In genomic region chr15:62711691-62712454, GRCh38 we compare ENCODE assay signal across 17 cellular contexts.
DNase-seq lines count a peak whose midpoint lies in the region; ATAC-seq, FAIRE-seq and TF ChIP-seq lines count a peak whose summit lies in the region.
"Had no signal": no experiment of that assay in that cellular context is flagged by ENCODE, and none has a peak within 500 bp of the region (broad histone marks: within the 10 kb centered on the region; RNA-seq: fewer than 3 reads in every experiment).

No MANE protein-coding gene starts in this region.

- RAD21 ChIA-PET in GM12878 (lab: Charles Lee; ENCODE audit: unreplicated experiment), result no interaction called here

- ATAC-seq in GM12878, result no peak

- POLR2A ChIA-PET in GM12878 (lab: Charles Lee), result no interaction called here

- in situ Hi-C loops in GM12878 (cut with MboI), result no loop called here

- DNase-seq in activated CD4-positive, alpha-beta T cell treated with anti-CD3 and anti-CD28 coated beads for 48 hours, result peak; percentile 44
- no peak for DNase-seq in activated CD4-positive, alpha-beta T cell treated with anti-CD3 and anti-CD28 coated beads, Interleukin-2, amount 50 U/mL, for 4 hours
- DNase-seq in NCI-H226, result peak; percentile 9
- DNase-seq in GM12878 (ENCODE audit: low read depth, low spot score), result peak; percentile 1
- DNase-seq in stimulated activated CD4-positive, alpha-beta T cell treated with anti-CD3 and anti-CD28 coated beads, Interleukin-2, amount 100 ng/mL, for 4 hours (ENCODE audit: low read depth), result peak; percentile 1
- no peak for DNase-seq in GM12891 (ENCODE audit: insufficient read length, low spot score)
- DNase-seq in stomach, result no peak
- no peak for DNase-seq in effector CD8-positive, alpha-beta T cell (lab: John Stamatoyannopoulos, UW)
- DNase-seq: activated B cell treated with CpG ODN at 0.5 μM for 24 hours; activated naive CD4-positive, alpha-beta T cell; KG1; NCI-H1436; PC-9; SW 1271 had no signal

- TF ChIP-seq EP300 in GM12878 (IDR thresholded peaks at IDR 0.05; ENCODE audit: borderline replicate concordance in 1 of 2, control insufficient read depth in 1 of 2, low read depth in 2 of 2, low read length in 2 of 2) (no peak), stomach (IDR thresholded peaks at IDR 0.05) (no peak)

- H3K4me1 ChIP-seq in GM12878 (ENCODE audit: control insufficient read depth, insufficient read depth, low read length) (no peaks in the 10 kb centered on the region), stomach (no peaks in the 10 kb centered on the region)
- H3K4me1 ChIP-seq: right atrium auricular region had no signal

- H2AFZ ChIP-seq in GM12878 (ENCODE audit: control insufficient read depth, low read depth, low read length), result no peak overlapping the region
- H2AFZ ChIP-seq: PC-9 had no signal

- H4K20me1 ChIP-seq in GM12878 (ENCODE audit: control insufficient read depth, insufficient read depth), result no peaks in the 10 kb centered on the region

- CTCF ChIA-PET in GM12878 (lab: Yijun Ruan, JAX), result no interaction called here

- H3K36me3 ChIP-seq in GM12878 (ENCODE audit: control insufficient read depth in 2 of 2, insufficient read depth in 2 of 2, low read length in 1 of 2) (no peaks in the 10 kb centered on the region), stomach (peaks cover 9 to 81% (median 77%) of the 10 kb centered on the region in 4 donors)

- H3K27me3 ChIP-seq in GM12878 (replicated peaks in 1 of 2; ENCODE audit: control insufficient read depth in 2 of 2, insufficient read depth in 2 of 2, low read length in 1 of 2), result no peaks in the 10 kb centered on the region; a peak in 1 of 4 replicates
- no peaks in the 10 kb centered on the region for H3K27me3 ChIP-seq in stomach
- H3K27me3 ChIP-seq: right atrium auricular region had no signal

- TF ChIP-seq RAD21 in GM12878 (IDR thresholded peaks at IDR 0.05; ENCODE audit: insufficient read depth, low read depth, low read length), result no peak

- H3K27ac ChIP-seq in GM12878 (ENCODE audit: control insufficient read depth, insufficient read depth), result no peak overlapping the region
- H3K27ac ChIP-seq in stomach, result no peak overlapping the region
- H3K27ac ChIP-seq: PC-9, right atrium auricular region had no signal

- FAIRE-seq in GM12878 (lab: Jason Lieb, UNC), result no peak
- FAIRE-seq in GM12891 (lab: Jason Lieb, UNC), result no peak
- FAIRE-seq: colon, H1 had no signal

- H3K9ac ChIP-seq in GM12878 (ENCODE audit: control insufficient read depth, insufficient read depth, low read length), result no peak overlapping the region

- H3K9me3 ChIP-seq in GM12878 (replicated peaks; ENCODE audit: control insufficient read depth, insufficient read depth, low read length) (no peaks in the 10 kb centered on the region), stomach (no peaks in the 10 kb centered on the region)
- H3K9me3 ChIP-seq: right atrium auricular region had no signal

- no peak for TF ChIP-seq CTCF in GM12878 (IDR thresholded peaks at IDR 0.05 in 2 of 3, conservative IDR thresholded peaks at IDR 0.05 in 1 of 3; ENCODE audit: control insufficient read depth in 2 of 3, extremely low read depth in 1 of 3, insufficient read depth in 1 of 3, low read depth in 3 of 3, low read length in 3 of 3)
- TF ChIP-seq CTCF in stomach (IDR thresholded peaks at IDR 0.05), result no peak

- no peaks in the 10 kb centered on the region for H3K79me2 ChIP-seq in GM12878 (ENCODE audit: control insufficient read depth, insufficient read depth, low read length)

- intact Hi-C loops in GM12878 (cut with micrococcal nuclease; ENCODE audit: unreplicated experiment) (no loop called here), stomach (cut with DNase I; ENCODE audit: low total_unique reads) (no loop called here)

- TF ChIP-seq POLR2A in GM12878 (IDR thresholded peaks at IDR 0.05; ENCODE audit: low read depth, low read length), result no peak
- no peak for TF ChIP-seq POLR2A in GM12891 (IDR thresholded peaks at IDR 0.05; ENCODE audit: low read depth, low read length)
- TF ChIP-seq POLR2A in stomach (IDR thresholded peaks at IDR 0.05), result no peak

- no TSS peak for BruUV-seq in GM12878 (replicated peaks; lab: Mats Ljungman, UMichigan)

- H3K4me3 ChIP-seq in GM12878, result no peak overlapping the region
- no peak overlapping the region for H3K4me3 ChIP-seq in stomach
- H3K4me3 ChIP-seq: PC-9, right atrium auricular region had no signal

- SMC1A ChIA-PET in GM12878 (lab: Charles Lee; ENCODE audit: uncharacterized antibody, unreplicated experiment), result no interaction called here

- WGBS in GM12878 (ENCODE audit: insufficient coverage, insufficient replicate concordance, low lambda C conversion rate, missing lambda C conversion rate), result 55% methylated on average over 11 of the region's 11 CpGs
- 89 to 94% (median 91%) methylated on average over 11 of the region's 11 CpGs for WGBS in stomach, 5 donors

- H3K4me2 ChIP-seq in GM12878 (ENCODE audit: control insufficient read depth, insufficient read depth), result no peak overlapping the region
- H3K4me2 ChIP-seq: PC-9 had no signal

TF ChIP-seq in GM12878, 131 proteins besides CTCF, POLR2A, EP300 and RAD21 (continues in another document):
- TF ChIP-seq TBL1XR1 (IDR thresholded peaks at IDR 0.05; ENCODE audit: low read depth, low read length), result no peak
- TF ChIP-seq, protein P1, sequence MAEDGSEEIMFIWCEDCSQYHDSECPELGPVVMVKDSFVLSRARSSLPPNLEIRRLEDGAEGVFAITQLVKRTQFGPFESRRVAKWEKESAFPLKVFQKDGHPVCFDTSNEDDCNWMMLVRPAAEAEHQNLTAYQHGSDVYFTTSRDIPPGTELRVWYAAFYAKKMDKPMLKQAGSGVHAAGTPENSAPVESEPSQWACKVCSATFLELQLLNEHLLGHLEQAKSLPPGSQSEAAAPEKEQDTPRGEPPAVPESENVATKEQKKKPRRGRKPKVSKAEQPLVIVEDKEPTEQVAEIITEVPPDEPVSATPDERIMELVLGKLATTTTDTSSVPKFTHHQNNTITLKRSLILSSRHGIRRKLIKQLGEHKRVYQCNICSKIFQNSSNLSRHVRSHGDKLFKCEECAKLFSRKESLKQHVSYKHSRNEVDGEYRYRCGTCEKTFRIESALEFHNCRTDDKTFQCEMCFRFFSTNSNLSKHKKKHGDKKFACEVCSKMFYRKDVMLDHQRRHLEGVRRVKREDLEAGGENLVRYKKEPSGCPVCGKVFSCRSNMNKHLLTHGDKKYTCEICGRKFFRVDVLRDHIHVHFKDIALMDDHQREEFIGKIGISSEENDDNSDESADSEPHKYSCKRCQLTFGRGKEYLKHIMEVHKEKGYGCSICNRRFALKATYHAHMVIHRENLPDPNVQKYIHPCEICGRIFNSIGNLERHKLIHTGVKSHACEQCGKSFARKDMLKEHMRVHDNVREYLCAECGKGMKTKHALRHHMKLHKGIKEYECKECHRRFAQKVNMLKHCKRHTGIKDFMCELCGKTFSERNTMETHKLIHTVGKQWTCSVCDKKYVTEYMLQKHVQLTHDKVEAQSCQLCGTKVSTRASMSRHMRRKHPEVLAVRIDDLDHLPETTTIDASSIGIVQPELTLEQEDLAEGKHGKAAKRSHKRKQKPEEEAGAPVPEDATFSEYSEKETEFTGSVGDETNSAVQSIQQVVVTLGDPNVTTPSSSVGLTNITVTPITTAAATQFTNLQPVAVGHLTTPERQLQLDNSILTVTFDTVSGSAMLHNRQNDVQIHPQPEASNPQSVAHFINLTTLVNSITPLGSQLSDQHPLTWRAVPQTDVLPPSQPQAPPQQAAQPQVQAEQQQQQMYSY (CRISPR knock-in tag; IDR thresholded peaks at IDR 0.05), result no peak
- TF ChIP-seq, protein P2, sequence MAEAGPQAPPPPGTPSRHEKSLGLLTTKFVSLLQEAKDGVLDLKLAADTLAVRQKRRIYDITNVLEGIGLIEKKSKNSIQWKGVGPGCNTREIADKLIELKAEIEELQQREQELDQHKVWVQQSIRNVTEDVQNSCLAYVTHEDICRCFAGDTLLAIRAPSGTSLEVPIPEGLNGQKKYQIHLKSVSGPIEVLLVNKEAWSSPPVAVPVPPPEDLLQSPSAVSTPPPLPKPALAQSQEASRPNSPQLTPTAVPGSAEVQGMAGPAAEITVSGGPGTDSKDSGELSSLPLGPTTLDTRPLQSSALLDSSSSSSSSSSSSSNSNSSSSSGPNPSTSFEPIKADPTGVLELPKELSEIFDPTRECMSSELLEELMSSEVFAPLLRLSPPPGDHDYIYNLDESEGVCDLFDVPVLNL (IDR thresholded peaks at IDR 0.05; ENCODE audit: low read depth, low read length), result no peak

TF ChIP-seq in GM12891, 5 proteins besides CTCF, POLR2A, EP300 and RAD21:
- TF ChIP-seq POLR2AphosphoS5 (IDR thresholded peaks at IDR 0.05; ENCODE audit: low read depth, low read length) (no peak), SPI1 (IDR thresholded peaks at IDR 0.05; ENCODE audit: low read depth, low read length) (no peak), PAX5 (IDR thresholded peaks at IDR 0.05; ENCODE audit: insufficient read depth, low read length, severe bottlenecking) (no peak), TAF1 (IDR thresholded peaks at IDR 0.05; ENCODE audit: low read depth, low read length) (no peak), POU2F2 (IDR thresholded peaks at IDR 0.05; ENCODE audit: low read depth, low read length) (no peak)

Comparison
In these comparisons a context has a peak if more than half of its experiments do, and no peak if none do; other contexts are left out.
1. DNase-seq: peak in activated CD4-positive, alpha-beta T cell treated with anti-CD3 and anti-CD28 coated beads for 48 hours (single experiment), NCI-H226 (single experiment), GM12878 (single experiment) and stimulated activated CD4-positive, alpha-beta T cell treated with anti-CD3 and anti-CD28 coated beads, Interleukin-2, amount 100 ng/mL, for 4 hours (single experiment); none in activated CD4-positive, alpha-beta T cell treated with anti-CD3 and anti-CD28 coated beads, Interleukin-2, amount 50 U/mL, for 4 hours (0 of 2), GM12891 (single experiment), stomach (single experiment) and effector CD8-positive, alpha-beta T cell (single experiment).